35 cellular contexts compared by ENCODE assay signal in genomic region chr5:95252801-95253200, GRCh38. TPM values are rescaled to one million over a fixed set of nuclear protein-coding genes. Genes with fewer than 3 reads are reported as not detected.
"Had no signal": no experiment of that assay in that cellular context is flagged by ENCODE, and none has a peak within 500 bp of the region (broad histone marks: within the 10 kb centered on the region; RNA-seq: fewer than 3 reads in every experiment).

No MANE protein-coding gene starts in this region.

- H3K9me3 ChIP-seq: MG63 had no signal

- DNase-seq: Kasumi-1, MG63, MM.1S, MV-4-11, NCI-H1048, NCI-H1092, NCI-H1092 treated with DMSO at 0.1 percent for 48 hours, NCI-H1105, NCI-H1105 treated with DMSO at 0.1 percent for 48 hours, NCI-H1417 treated with DMSO at 0.1 percent for 48 hours, NCI-H1436, NCI-H1436 treated with DMSO at 0.1 percent for 48 hours, NCI-H146, NCI-H1694, NCI-H1694 treated with DMSO at 0.1 percent for 48 hours, NCI-H187, NCI-H187 treated with DMSO at 0.1 percent for 48 hours, NCI-H1930, NCI-H2029, NCI-H2029 treated with DMSO at 0.1 percent for 48 hours, NCI-H2081, NCI-H2081 treated with DMSO at 0.1 percent for 48 hours, NCI-H2107, NCI-H2171, NCI-H2171 treated with DMSO at 0.1 percent for 48 hours, NCI-H2227 treated with DMSO at 0.1 percent for 48 hours, NCI-H226, NCI-H345, NCI-H446, NCI-H446 treated with DMSO at 0.1 percent for 48 hours, NCI-H510A, NCI-H510A treated with DMSO at 0.1 percent for 48 hours, NCI-H524, NCI-H524 treated with DMSO at 0.1 percent for 48 hours had no signal

- H3K4me3 ChIP-seq: MG63 had no signal

- H3K36me3 ChIP-seq: MG63 had no signal

RNA-seq across cellular contexts. Expression of gene MCTP1, which starts 32.1 kb away (rescaled TPM):
- total RNA-seq: M059J had no signal
